In genomic region chr11:2882681-2883110, GRCh38 we compare ENCODE assay signal across 10 cellular contexts. TPM values are rescaled to one million over a fixed set of nuclear protein-coding genes. Genes with fewer than 3 reads are reported as not detected.
DNase-seq lines count a peak whose midpoint lies in the region; ATAC-seq and TF ChIP-seq lines count a peak whose summit lies in the region.
"Had no signal": no experiment of that assay in that cellular context is flagged by ENCODE, and none has a peak within 500 bp of the region (broad histone marks: within the 10 kb centered on the region; RNA-seq: fewer than 3 reads in every experiment).

No MANE protein-coding gene starts in this region.

- no peaks in the 10 kb centered on the region for H3K9me2 ChIP-seq in GM23338 (ENCODE audit: insufficient read depth)

- intact Hi-C loops in spleen (cut with DNase I; ENCODE audit: low total_unique reads) = no loop called here

- H3K4me3 ChIP-seq in GM23338 = no peak overlapping the region
- peak overlapping the region in 6 of 8 donors; percentile 54 to 94 (median 79) for H3K4me3 ChIP-seq in spleen

- no peaks in the 10 kb centered on the region for H3K9me3 ChIP-seq in spleen

- WGBS in spleen, 5 donors = 80 to 95% (median 93%) methylated on average over 4 to 5 of the region's 5 CpGs

- POLR2A ChIA-PET in activated naive CD8-positive, alpha-beta T cell treated with anti-CD3 and anti-CD28 coated beads, Interleukin-2, amount 10 ng/mL, durations not matched to agents 7 days and 5 days (lab: Charles Lee) = no interaction called here

- H3K36me3 ChIP-seq in GM23338 (ENCODE audit: insufficient read depth) = no peaks in the 10 kb centered on the region
- H3K36me3 ChIP-seq in spleen = no peaks in the 10 kb centered on the region

- TF ChIP-seq CTCF in GM23338 (conservative IDR thresholded peaks at IDR 0.05; ENCODE audit: low read depth in 2 of 2) (no peak), spleen (IDR thresholded peaks at IDR 0.05 in 8 of 11, conservative IDR thresholded peaks at IDR 0.05 in 3 of 11) (no peak)

- peaks cover 5% of the 10 kb centered on the region; the same call in 1 of the 2 replicates for H4K20me1 ChIP-seq in GM23338 (replicated peaks; ENCODE audit: insufficient read depth)

- H3K4me3 Mint-ChIP-seq in GM23338 = peak overlapping the region; percentile 69
- peak overlapping the region; percentile 12 for H3K4me3 Mint-ChIP-seq in activated naive CD8-positive, alpha-beta T cell treated with anti-CD3 and anti-CD28 coated beads, Interleukin-2, amount 10 ng/mL, durations not matched to agents 7 days and 5 days
- peak overlapping the region; percentile 67 for H3K4me3 Mint-ChIP-seq in memory B cell

- H3F3A ChIP-seq in GM23338 (replicated peaks; ENCODE audit: low read depth) = peaks cover 12% of the 10 kb centered on the region; the same call in 1 of the 2 replicates

- ATAC-seq in GM23338 = peak; percentile 11
- ATAC-seq in activated naive CD8-positive, alpha-beta T cell treated with anti-CD3 and anti-CD28 coated beads, Interleukin-2, amount 10 ng/mL, durations not matched to agents 7 days and 5 days (ENCODE audit: low read depth) = no peak
- no peak for ATAC-seq in memory B cell (ENCODE audit: low read depth)
- ATAC-seq in GM21619 (IDR thresholded peaks at IDR 0.05; ENCODE audit: unreplicated experiment) = no peak
- ATAC-seq: SK-N-SH treated with all-trans-retinoic acid at 6 μM for 48 hours had no signal

- no peak for TF ChIP-seq POLR2A in spleen (IDR thresholded peaks at IDR 0.05)

- H3K79me2 ChIP-seq in GM23338 (replicated peaks; ENCODE audit: insufficient read depth) = no peaks in the 10 kb centered on the region

- H3K4me1 ChIP-seq in GM23338 (ENCODE audit: insufficient read depth) (peaks cover 27% of the 10 kb centered on the region), spleen (peaks cover 8 to 64% (median 40%) of the 10 kb centered on the region in 6 donors)

- H3K4me1 Mint-ChIP-seq in GM23338 (peaks cover 23% of the 10 kb centered on the region), memory B cell (peaks cover 8% of the 10 kb centered on the region)
- H3K4me1 Mint-ChIP-seq in activated naive CD8-positive, alpha-beta T cell treated with anti-CD3 and anti-CD28 coated beads, Interleukin-2, amount 10 ng/mL, durations not matched to agents 7 days and 5 days = peaks cover 2% of the 10 kb centered on the region

- peaks cover 49% of the 10 kb centered on the region for H3K27me3 Mint-ChIP-seq in GM23338 (ENCODE audit: insufficient read depth, low read depth, poor library complexity)
- H3K27me3 Mint-ChIP-seq in activated naive CD8-positive, alpha-beta T cell treated with anti-CD3 and anti-CD28 coated beads, Interleukin-2, amount 10 ng/mL, durations not matched to agents 7 days and 5 days = peaks cover 28% of the 10 kb centered on the region
- H3K27me3 Mint-ChIP-seq in memory B cell = peaks cover 6% of the 10 kb centered on the region

- H3K36me3 Mint-ChIP-seq in GM23338 (ENCODE audit: low read depth) (peaks cover 6% of the 10 kb centered on the region; the same call in 2 of the 3 replicates), memory B cell (no peaks in the 10 kb centered on the region)
- H3K36me3 Mint-ChIP-seq in activated naive CD8-positive, alpha-beta T cell treated with anti-CD3 and anti-CD28 coated beads, Interleukin-2, amount 10 ng/mL, durations not matched to agents 7 days and 5 days = no peaks in the 10 kb centered on the region

- H3K27ac Mint-ChIP-seq in GM23338 = no peak overlapping the region
- H3K27ac Mint-ChIP-seq in activated naive CD8-positive, alpha-beta T cell treated with anti-CD3 and anti-CD28 coated beads, Interleukin-2, amount 10 ng/mL, durations not matched to agents 7 days and 5 days = no peak overlapping the region
- no peak overlapping the region for H3K27ac Mint-ChIP-seq in memory B cell

- 0 out of 2 replicates have a peak overlapping the region, but pooled peaks have one; percentile 85 for H3K4me2 ChIP-seq in GM23338

- H3K9me3 Mint-ChIP-seq in GM23338 (peaks cover 6% of the 10 kb centered on the region; the same call in 2 of the 3 replicates), memory B cell (no peaks in the 10 kb centered on the region)
- no peaks in the 10 kb centered on the region for H3K9me3 Mint-ChIP-seq in activated naive CD8-positive, alpha-beta T cell treated with anti-CD3 and anti-CD28 coated beads, Interleukin-2, amount 10 ng/mL, durations not matched to agents 7 days and 5 days

- DNase-seq in GM23338 (ENCODE audit: low spot score) (peak; percentile 50), memory B cell (ENCODE audit: low spot score in 2 of 2) (no peak), spleen (no peak), middle frontal gyrus (ENCODE audit: extremely low spot score, low spot score) (no peak), DMS53 treated with DMSO at 0.1 percent for 48 hours (lab: John Stamatoyannopoulos, UW; ENCODE audit: unreplicated experiment) (no peak)
- no peak for DNase-seq in activated naive CD8-positive, alpha-beta T cell treated with anti-CD3 and anti-CD28 coated beads, Interleukin-2, amount 10 ng/mL, durations not matched to agents 7 days and 5 days
- DNase-seq: DMS 273 treated with DMSO at 0.1 percent for 48 hours, NCI-H524 had no signal

- H3K27me3 ChIP-seq in GM23338 (ENCODE audit: insufficient read depth) (peaks cover 82% of the 10 kb centered on the region), spleen (replicated peaks in 1 of 7) (peaks cover 0 to 38% (median 13%) of the 10 kb centered on the region in 7 donors)

- no peak overlapping the region for H2AFZ ChIP-seq in GM23338

- H3K27ac ChIP-seq in GM23338 (ENCODE audit: low read depth) (no peak overlapping the region), spleen (no peak overlapping the region)

TF ChIP-seq in GM23338, 12 proteins besides CTCF, POLR2A, EP300 and RAD21 (continues in another document):
- TF ChIP-seq REST (IDR thresholded peaks at IDR 0.05; ENCODE audit: unreplicated experiment) = no peak
- TF ChIP-seq ZNF114 (CRISPR knock-in tag; IDR thresholded peaks at IDR 0.05) = no peak

RNA-seq across cellular contexts. Expression of gene CDKN1C, which starts 2.9 kb away (rescaled TPM):
- total RNA-seq in GM23338 (2014; rRNA removed; shearing (Covaris generic)) = 22.2 and 23.5 TPM in 2 replicates
- polyA plus RNA-seq in GM23338 (2016; fragmentation: Nextera tagmentation; extraction: Ambion mirVana) (19.3 and 23.6 TPM in 2 replicates), spleen (10 to 100 TPM in 2 of 3 donors, 1 to 10 TPM in 1; 5.4 to 14.6 (median 11.7) TPM)
- 1 to 10 TPM; 2.9 to 3.1 TPM for total RNA-seq in activated naive CD8-positive, alpha-beta T cell treated with anti-CD3 and anti-CD28 coated beads, Interleukin-2, amount 10 ng/mL, durations not matched to agents 7 days and 5 days
- 10 to 100 TPM in 6 of 7 donors, 1 to 10 TPM in 1; 7.8 to 40.4 (median 20.7) TPM for total RNA-seq in spleen

RNA-seq across cellular contexts. Expression of gene PHLDA2, which starts 46.5 kb away (rescaled TPM):
- total RNA-seq in GM23338 (2014; rRNA removed; shearing (Covaris generic)) = 3.8 TPM in 1 of 2 replicates, not detected in the other
- polyA plus RNA-seq in GM23338 (2016; fragmentation: Nextera tagmentation; extraction: Ambion mirVana) (16.5 and 19.2 TPM in 2 replicates), spleen (1 to 10 TPM; 1.5 to 2.9 (median 2.5) TPM)
- under 1 TPM; 0.55 to 0.65 TPM for total RNA-seq in activated naive CD8-positive, alpha-beta T cell treated with anti-CD3 and anti-CD28 coated beads, Interleukin-2, amount 10 ng/mL, durations not matched to agents 7 days and 5 days
- total RNA-seq in spleen = 1 to 10 TPM in 6 of 7 donors, not detected in 1; 1.4 to 3.5 (median 1.7) TPM

Comparison
In these comparisons a context has a peak if more than half of its experiments do, and no peak if none do; other contexts are left out.
1. H3K4me3 Mint-ChIP-seq: peak in every context shown above with its lines; median percentile 69 in GM23338; 67 in memory B cell; 12 in activated naive CD8-positive, alpha-beta T cell treated with anti-CD3 and anti-CD28 coated beads, Interleukin-2, amount 10 ng/mL, durations not matched to agents 7 days and 5 days.